29 cellular contexts compared by ENCODE assay signal in genomic region chr14:74853581-74853980, GRCh38. TPM values are rescaled to one million over a fixed set of nuclear protein-coding genes. Genes with fewer than 3 reads are reported as not detected.
DNase-seq lines count a peak whose midpoint lies in the region; ATAC-seq and TF ChIP-seq lines count a peak whose summit lies in the region.
"Had no signal": no experiment of that assay in that cellular context is flagged by ENCODE, and none has a peak within 500 bp of the region (broad histone marks: within the 10 kb centered on the region; RNA-seq: fewer than 3 reads in every experiment).

No MANE protein-coding gene starts in this region.

- H3K4me1 Mint-ChIP-seq in HFFc6 (ENCODE audit: low read depth): peaks cover 35% of the 10 kb centered on the region

- ATAC-seq in body of pancreas (peak; percentile 18), HG03139 (IDR thresholded peaks at IDR 0.05; ENCODE audit: unreplicated experiment) (no peak)
- ATAC-seq: gastrocnemius medialis, natural killer cell had no signal

- no peaks in the 10 kb centered on the region for H3K27me3 ChIP-seq in body of pancreas
- no peaks in the 10 kb centered on the region for H3K27me3 ChIP-seq in mesenchymal stem cell (ENCODE audit: control insufficient read depth in 1 of 2, insufficient read depth in 1 of 2, low read length in 2 of 2)
- no peaks in the 10 kb centered on the region for H3K27me3 ChIP-seq in stomach
- H3K27me3 ChIP-seq: gastrocnemius medialis, vagina had no signal

- no peak for TF ChIP-seq EP300 in stomach (IDR thresholded peaks at IDR 0.05)

- H2AFZ ChIP-seq in mesenchymal stem cell (ENCODE audit: low read depth, low read length): no peak overlapping the region
- H2AFZ ChIP-seq: parathyroid adenoma had no signal

- H3K36me3 Mint-ChIP-seq in HFFc6 (ENCODE audit: low read depth): no peaks in the 10 kb centered on the region
- H3K36me3 Mint-ChIP-seq: natural killer cell had no signal

- no peak overlapping the region for H4K91ac ChIP-seq in mesenchymal stem cell (ENCODE audit: low read length)

- H2BK120ac ChIP-seq in mesenchymal stem cell (ENCODE audit: low read depth, low read length): no peak overlapping the region

- no peak overlapping the region for H2BK12ac ChIP-seq in mesenchymal stem cell (ENCODE audit: low read length in 2 of 2)

- H3K9ac ChIP-seq in mesenchymal stem cell (ENCODE audit: low read length): peak overlapping the region; percentile 51
- H3K9ac ChIP-seq: parathyroid adenoma had no signal

- H3K79me1 ChIP-seq in mesenchymal stem cell (replicated peaks; ENCODE audit: low read length, poor library complexity, severe bottlenecking): no peaks in the 10 kb centered on the region

- TF ChIP-seq CTCF in HFFc6 (IDR thresholded peaks at IDR 0.05) (no peak), body of pancreas (IDR thresholded peaks at IDR 0.05) (no peak), stomach (IDR thresholded peaks at IDR 0.05) (no peak)

- no peak overlapping the region for H3K14ac ChIP-seq in mesenchymal stem cell (ENCODE audit: low read length in 2 of 2)

- H2AK5ac ChIP-seq in mesenchymal stem cell (ENCODE audit: low read length, severe bottlenecking): no peak overlapping the region

- TF ChIP-seq POLR2A in body of pancreas (IDR thresholded peaks at IDR 0.05): no peak
- no peak for TF ChIP-seq POLR2A in stomach (IDR thresholded peaks at IDR 0.05)

- no peaks in the 10 kb centered on the region for H3K36me3 ChIP-seq in body of pancreas (replicated peaks in 1 of 2; ENCODE audit: insufficient read depth in 1 of 2, low read depth in 2 of 2)
- no peaks in the 10 kb centered on the region for H3K36me3 ChIP-seq in mesenchymal stem cell (ENCODE audit: control insufficient read depth in 1 of 2, insufficient read depth in 2 of 2, low read depth in 1 of 2, low read length in 2 of 2)
- no peaks in the 10 kb centered on the region for H3K36me3 ChIP-seq in stomach
- H3K36me3 ChIP-seq: gastrocnemius medialis, vagina had no signal

- peak overlapping the region; percentile 41 for H3K4me3 Mint-ChIP-seq in HFFc6
- H3K4me3 Mint-ChIP-seq: activated naive CD4-positive, alpha-beta T cell treated with anti-CD3 and anti-CD28 coated beads for 36 hours; activated T-cell treated with anti-CD3 and anti-CD28 coated beads, Interleukin-2, amount 50 U/mL, for 24 hours; CD8-positive, alpha-beta memory T cell; natural killer cell had no signal

- no peak overlapping the region for H2BK15ac ChIP-seq in mesenchymal stem cell (ENCODE audit: low read depth, poor library complexity, severe bottlenecking)

- no peak overlapping the region for H4K8ac ChIP-seq in mesenchymal stem cell (ENCODE audit: low read length)

- no peak overlapping the region for H3K4me2 ChIP-seq in mesenchymal stem cell (ENCODE audit: low read length, poor library complexity, severe bottlenecking)

- no peaks in the 10 kb centered on the region for H3K9me3 ChIP-seq in body of pancreas
- no peaks in the 10 kb centered on the region for H3K9me3 ChIP-seq in mesenchymal stem cell (ENCODE audit: control insufficient read depth, low read length)
- no peaks in the 10 kb centered on the region for H3K9me3 ChIP-seq in stomach
- H3K9me3 ChIP-seq: gastrocnemius medialis, vagina had no signal

- no peak overlapping the region for H3K4ac ChIP-seq in mesenchymal stem cell (ENCODE audit: low read depth in 1 of 2, low read length in 2 of 2)

- H3K18ac ChIP-seq in mesenchymal stem cell (ENCODE audit: low read depth in 1 of 2, low read length in 2 of 2): no peak overlapping the region

- H3K27ac ChIP-seq in body of pancreas: peak overlapping the region in 3 of 4 donors; percentile 16 to 48 (median 43)
- no peak overlapping the region for H3K27ac ChIP-seq in mesenchymal stem cell (ENCODE audit: low read length, poor library complexity, severe bottlenecking)
- H3K27ac ChIP-seq in stomach: peak overlapping the region in 4 of 5 donors; percentile 38 to 57 (median 50)
- H3K27ac ChIP-seq: gastrocnemius medialis, parathyroid adenoma, vagina had no signal

- no peaks in the 10 kb centered on the region for H3K9me3 Mint-ChIP-seq in HFFc6
- H3K9me3 Mint-ChIP-seq: activated naive CD4-positive, alpha-beta T cell treated with anti-CD3 and anti-CD28 coated beads for 36 hours; activated T-cell treated with anti-CD3 and anti-CD28 coated beads, Interleukin-2, amount 50 U/mL, for 24 hours; CD8-positive, alpha-beta memory T cell; natural killer cell had no signal

- intact Hi-C loops in body of pancreas (cut with DNase I): no loop called here
- intact Hi-C loops in stomach (cut with DNase I; ENCODE audit: low total_unique reads): no loop called here

- no peak overlapping the region for H3K4me3 ChIP-seq in body of pancreas
- H3K4me3 ChIP-seq in mesenchymal stem cell (ENCODE audit: insufficient read depth in 1 of 2, low read depth in 1 of 2, low read length in 2 of 2): peak overlapping the region in 1 of 2 experiments; percentile 38
- H3K4me3 ChIP-seq in stomach: no peak overlapping the region
- H3K4me3 ChIP-seq: gastrocnemius medialis, vagina had no signal

- H3K27ac Mint-ChIP-seq in HFFc6: peak overlapping the region; percentile 66; the same call in 1 of the 2 replicates
- H3K27ac Mint-ChIP-seq: activated naive CD4-positive, alpha-beta T cell treated with anti-CD3 and anti-CD28 coated beads for 36 hours; activated T-cell treated with anti-CD3 and anti-CD28 coated beads, Interleukin-2, amount 50 U/mL, for 24 hours had no signal

- no peak overlapping the region for H3K23ac ChIP-seq in mesenchymal stem cell (ENCODE audit: low read length in 2 of 2)

- peaks cover 9% of the 10 kb centered on the region for H3K4me1 ChIP-seq in body of pancreas
- H3K4me1 ChIP-seq in mesenchymal stem cell (ENCODE audit: control insufficient read depth, insufficient read depth, low read depth, low read length): no peaks in the 10 kb centered on the region
- peaks cover 7 to 32% (median 22%) of the 10 kb centered on the region in 4 donors for H3K4me1 ChIP-seq in stomach
- H3K4me1 ChIP-seq: parathyroid adenoma had no signal

- H2BK5ac ChIP-seq in mesenchymal stem cell (ENCODE audit: low read depth, low read length, poor library complexity, severe bottlenecking): no peak overlapping the region

- DNase-seq in HFFc6: no peak
- no peak for DNase-seq in body of pancreas
- no peak for DNase-seq in mesenchymal stem cell
- DNase-seq in stomach: no peak
- DNase-seq in NCI-H1417 (lab: John Stamatoyannopoulos, UW): no peak
- DNase-seq in NCI-H69 (lab: John Stamatoyannopoulos, UW): no peak
- DNase-seq: activated CD4-positive, CD25-positive, alpha-beta regulatory T cell treated with anti-CD3 and anti-CD28 coated beads, Interleukin-2, amount 50 U/mL, for 72 hours; activated CD8-positive, alpha-beta memory T cell treated with anti-CD3 and anti-CD28 coated beads for 24 hours; activated naive CD4-positive, alpha-beta T cell treated with anti-CD3 and anti-CD28 coated beads for 36 hours; activated T-cell treated with anti-CD3 and anti-CD28 coated beads, Interleukin-2, amount 50 U/mL, for 24 hours; aorta; CD8-positive, alpha-beta memory T cell; cerebellar nuclear complex; gastrocnemius medialis; GDM1; MM.1S; natural killer cell; NCI-H1694; NCI-H2171; NCI-H526; right cardiac atrium; RPMI8226; substantia nigra; T1000 had no signal

- 38 to 40% methylated on average over 4 of the region's 4 CpGs for WGBS in body of pancreas, 2 donors
- WGBS in mesenchymal stem cell: 86% methylated on average over 1 of the region's 4 CpGs
- 14 to 36% (median 20%) methylated on average over 4 of the region's 4 CpGs for WGBS in stomach, 5 donors

- H3K27me3 Mint-ChIP-seq in HFFc6 (ENCODE audit: insufficient read depth): no peaks in the 10 kb centered on the region; the same call in 1 of the 2 replicates
- H3K27me3 Mint-ChIP-seq: activated T-cell treated with anti-CD3 and anti-CD28 coated beads, Interleukin-2, amount 50 U/mL, for 24 hours; CD8-positive, alpha-beta memory T cell had no signal

RNA-seq across cellular contexts. Expression of gene PROX2, which starts 22.4 kb away (rescaled TPM):
- not detected for total RNA-seq in HFFc6 (2021; fragmentation: NEBNext Ultra II Directional; extraction: Animal tissue kit (Norgen Biotek cat#: 25700))
- total RNA-seq in body of pancreas (under 1 TPM in 1 of 2 donors, not detected in 1; 0.52 TPM), stomach (not detected)
- not detected for polyA plus RNA-seq in mesenchymal stem cell (2013, experiment 1 of 2)
- not detected for polyA plus RNA-seq in mesenchymal stem cell (2013, experiment 2 of 2)
- polyA plus RNA-seq in stomach: not detected
- total RNA-seq: aorta, gastrocnemius medialis, lung microvascular endothelial cell, right cardiac atrium, vagina had no signal
- polyA plus RNA-seq: aorta; CD8-positive, alpha-beta memory T cell; keratinocyte; right cardiac atrium had no signal

RNA-seq across cellular contexts. Expression of gene DLST, which starts 28.1 kb away (rescaled TPM):
- total RNA-seq in HFFc6 (2021; fragmentation: NEBNext Ultra II Directional; extraction: Animal tissue kit (Norgen Biotek cat#: 25700)): 100 to 1,000 TPM in 5 of 6 experiments, 10 to 100 TPM in 1; 97.5 to 118 (median 109) TPM
- total RNA-seq in body of pancreas (10 to 100 TPM; 33.7 to 36.3 TPM), stomach (100 to 1,000 TPM in 2 of 5 donors, 10 to 100 TPM in 3; 25.1 to 125 (median 88.5) TPM)
- polyA plus RNA-seq in mesenchymal stem cell (2013, experiment 1 of 2): 47.5 TPM
- 47.1 TPM for polyA plus RNA-seq in mesenchymal stem cell (2013, experiment 2 of 2)
- polyA plus RNA-seq in stomach: 10 to 100 TPM; 42.0 to 64.8 (median 45.9) TPM
